In genomic region chr22:49124588-49124987, GRCh38 we compare ENCODE assay signal across 24 cellular contexts.
A peak's percentile ranks its signal among the peaks of the same experiment; 100 is the strongest.
DNase-seq lines count a peak whose midpoint lies in the region; ATAC-seq, FAIRE-seq and TF ChIP-seq lines count a peak whose summit lies in the region.
"Had no signal": no experiment of that assay in that cellular context is flagged by ENCODE, and none has a peak within 500 bp of the region (broad histone marks: within the 10 kb centered on the region; RNA-seq: fewer than 3 reads in every experiment).

No MANE protein-coding gene starts in this region.

- H3K4me1 ChIP-seq in pancreas (peaks cover 0 to 11% (median 8%) of the 10 kb centered on the region in 3 donors), kidney (ENCODE audit: control insufficient read depth in 1 of 2, insufficient read depth in 1 of 2, low read depth in 1 of 2, low read length in 2 of 2) (no peaks in the 10 kb centered on the region)
- H3K4me1 ChIP-seq: Caco-2, SJCRH30 had no signal

- 6 to 17% methylated on average over 5 of the region's 5 CpGs for WGBS in pancreas, 2 donors

- intact Hi-C loops in pancreas (cut with DNase I), result no loop called here
- intact Hi-C loops in kidney (cut with DNase I), result no loop called here

- FAIRE-seq in bronchial epithelial cell (lab: Jason Lieb, UNC), result peak; percentile 32
- no peak for FAIRE-seq in pancreas (lab: Jason Lieb, UNC)
- no peak for FAIRE-seq in kidney (lab: Jason Lieb, UNC)
- FAIRE-seq: GM12891 had no signal

- H3K4me3 ChIP-seq in bronchial epithelial cell (ENCODE audit: low read depth, low read length), result no peak overlapping the region
- H3K4me3 ChIP-seq in pancreas, result no peak overlapping the region
- no peak overlapping the region for H3K4me3 ChIP-seq in kidney (ENCODE audit: low read length in 2 of 2)
- H3K4me3 ChIP-seq: PC-9, SJCRH30 had no signal

- H3K9me3 ChIP-seq in pancreas (no peaks in the 10 kb centered on the region), kidney (ENCODE audit: control insufficient read depth in 1 of 2, low read length in 2 of 2) (no peaks in the 10 kb centered on the region)
- H3K9me3 ChIP-seq: Caco-2, SJCRH30 had no signal

- TF ChIP-seq CTCF in bronchial epithelial cell (IDR thresholded peaks at IDR 0.05; ENCODE audit: insufficient read depth, low read length, severe bottlenecking), result no peak
- TF ChIP-seq CTCF in pancreas (IDR thresholded peaks at IDR 0.05), result no peak
- no peak for TF ChIP-seq CTCF in kidney (IDR thresholded peaks at IDR 0.05; ENCODE audit: borderline replicate concordance, extremely low read depth, insufficient read depth)

- no peak overlapping the region for H3K9ac ChIP-seq in kidney (ENCODE audit: low read length in 2 of 2)

- peak; percentile 39 for DNase-seq in NCI-H748 (lab: John Stamatoyannopoulos, UW; ENCODE audit: unreplicated experiment)
- no peak for DNase-seq in NCI-H748 treated with DMSO at 0.1 percent for 48 hours (lab: John Stamatoyannopoulos, UW)
- DNase-seq in NCI-H2029 (lab: John Stamatoyannopoulos, UW), result peak; percentile 69
- DNase-seq in bronchial epithelial cell (ENCODE audit: low read depth), result no peak
- DNase-seq in pancreas, result peak in 1 of 6 donors; percentile 21
- no peak for DNase-seq in kidney
- DNase-seq: C1 segment of cervical spinal cord; Caco-2; CD4-positive, alpha-beta memory T cell; DMS79 treated with DMSO at 0.1 percent for 48 hours; GF-D8; GOT3; Karpas-422; NCI-H1092; NCI-H1436; NCI-H187; NCI-H446; NCI-H774; PC-9; SJCRH30; T-helper 2 cell had no signal

- peak; percentile 52 to 94 (median 78) for ATAC-seq in pancreas
- ATAC-seq in GM18870 (IDR thresholded peaks at IDR 0.05; ENCODE audit: unreplicated experiment), result no peak
- ATAC-seq: Right ventricle myocardium inferior had no signal

- H3K27me3 ChIP-seq in bronchial epithelial cell (ENCODE audit: control insufficient read depth, insufficient read depth, low read length) (no peaks in the 10 kb centered on the region), pancreas (no peaks in the 10 kb centered on the region)

- no peak overlapping the region for H3K27ac ChIP-seq in pancreas
- no peak overlapping the region for H3K27ac ChIP-seq in kidney (ENCODE audit: low read depth in 2 of 2, low read length in 2 of 2)
- H3K27ac ChIP-seq: PC-9, SJCRH30 had no signal

- no peaks in the 10 kb centered on the region for H3K36me3 ChIP-seq in bronchial epithelial cell (ENCODE audit: control insufficient read depth, insufficient read depth, low read length)
- no peaks in the 10 kb centered on the region for H3K36me3 ChIP-seq in pancreas
- no peaks in the 10 kb centered on the region for H3K36me3 ChIP-seq in kidney (ENCODE audit: control insufficient read depth in 1 of 2, insufficient read depth in 2 of 2, low read length in 2 of 2)
- H3K36me3 ChIP-seq: SJCRH30 had no signal

Comparison
In these comparisons a context has a peak if more than half of its experiments do, and no peak if none do; other contexts are left out.
1. DNase-seq: peak in NCI-H748 (single experiment) and NCI-H2029 (single experiment); none in NCI-H748 treated with DMSO at 0.1 percent for 48 hours (single experiment), bronchial epithelial cell (single experiment) and kidney (single experiment).